11 cellular contexts compared by ENCODE assay signal in genomic region chr17:28618464-28618863, GRCh38.
"Had no signal": no experiment of that assay in that cellular context is flagged by ENCODE, and none has a peak within 500 bp of the region (broad histone marks: within the 10 kb centered on the region; RNA-seq: fewer than 3 reads in every experiment).

No MANE protein-coding gene starts in this region.

- ATAC-seq: GM23338, HCT116 had no signal

- H3K27ac ChIP-seq: GM23248 had no signal

- DNase-seq: GM23248, GOT3, H7, H9, HCEC 1CT, HFFc6 had no signal

- H3K9ac ChIP-seq: GM23248 had no signal

- H3K9me3 Mint-ChIP-seq: GM23338, H9, HFFc6 had no signal

- H3K4me1 ChIP-seq: HAP-1 had no signal

- FAIRE-seq: H1, H54 had no signal

- H3K4me3 ChIP-seq: GM23248, GM23338, HAP-1 had no signal

- H2AFZ ChIP-seq: GM23248, GM23338 had no signal

- H3K4me1 Mint-ChIP-seq: GM23338, H9 had no signal

- H3K4me2 ChIP-seq: GM23338 had no signal

- H3K27ac Mint-ChIP-seq: GM23338, H9, HFFc6 had no signal

- H3K9me3 ChIP-seq: HAP-1 had no signal

- H3K4me3 Mint-ChIP-seq: GM23338, H9, HFFc6 had no signal
